In the genomic region with DNA sequence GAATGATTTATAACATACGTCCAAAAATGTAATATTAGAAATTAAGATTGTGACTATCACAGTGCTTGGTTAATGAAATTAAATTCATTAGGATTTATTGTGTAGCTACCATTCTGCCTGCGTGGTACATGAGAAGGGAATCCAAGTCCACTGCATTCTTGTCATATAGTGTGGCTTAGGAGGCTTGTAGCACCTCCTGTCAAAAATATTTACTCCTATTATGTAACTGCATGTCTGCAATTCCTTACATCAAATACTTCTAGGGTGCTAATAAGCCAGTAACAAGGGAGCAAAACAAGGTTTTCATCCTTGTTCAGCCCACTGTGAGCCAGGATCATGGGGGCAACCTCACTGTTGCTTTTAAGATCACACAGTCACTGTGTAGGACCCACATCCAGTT, we compare ENCODE assay signal across 36 cellular contexts.
"Had no signal": no experiment of that assay in that cellular context is flagged by ENCODE, and none has a peak within 500 bp of the region (broad histone marks: within the 10 kb centered on the region; RNA-seq: fewer than 3 reads in every experiment).

No MANE protein-coding gene starts in this region.

- H3K9ac ChIP-seq: KMS-11 had no signal

- H3K4me3 ChIP-seq: MG63 had no signal

- H3K4me2 ChIP-seq: KMS-11 had no signal

- H3K36me3 ChIP-seq: MG63 had no signal

- H3K9me3 ChIP-seq: MG63 had no signal

- DNase-seq: Karpas-422, Kasumi-1, KG1, MG63, MM.1S, MV-4-11, NCI-H1048, NCI-H1092, NCI-H1092 treated with DMSO at 0.1 percent for 48 hours, NCI-H1105, NCI-H1105 treated with DMSO at 0.1 percent for 48 hours, NCI-H1417, NCI-H1417 treated with DMSO at 0.1 percent for 48 hours, NCI-H1436, NCI-H1436 treated with DMSO at 0.1 percent for 48 hours, NCI-H146, NCI-H1694, NCI-H1694 treated with DMSO at 0.1 percent for 48 hours, NCI-H187, NCI-H187 treated with DMSO at 0.1 percent for 48 hours, NCI-H1930, NCI-H2029, NCI-H2029 treated with DMSO at 0.1 percent for 48 hours, NCI-H2081, NCI-H2081 treated with DMSO at 0.1 percent for 48 hours, NCI-H2107, NCI-H2171, NCI-H2171 treated with DMSO at 0.1 percent for 48 hours, NCI-H2227 treated with DMSO at 0.1 percent for 48 hours, NCI-H226, NCI-H345, NCI-H446, NCI-H446 treated with DMSO at 0.1 percent for 48 hours, NCI-H510A, NCI-H510A treated with DMSO at 0.1 percent for 48 hours had no signal

- H3K27ac ChIP-seq: KMS-11 had no signal
